Comparison of ENCODE assay signal across 8 cellular contexts in the genomic region with DNA sequence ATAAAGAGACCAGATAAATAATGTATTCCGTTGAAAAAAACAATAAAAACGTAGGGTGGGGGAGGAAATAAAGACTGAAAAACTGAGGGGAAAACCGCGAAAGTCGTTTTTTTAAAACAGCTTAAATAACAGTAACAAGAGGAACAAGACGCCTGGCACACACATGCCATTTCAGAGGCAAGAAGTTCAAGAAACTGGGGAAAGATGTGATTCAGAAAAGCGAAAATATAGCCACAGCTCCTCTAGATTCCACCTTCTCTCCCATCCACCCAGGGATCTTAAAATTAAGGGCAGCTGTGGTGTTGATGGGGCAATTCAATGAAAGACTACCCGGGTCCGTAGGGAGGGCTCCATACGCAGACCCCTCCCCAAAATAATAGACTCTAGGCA. TPM values are rescaled to one million over a fixed set of nuclear protein-coding genes. Genes with fewer than 3 reads are reported as not detected.
A peak's percentile ranks its signal among the peaks of the same experiment; 100 is the strongest.
DNase-seq lines count a peak whose midpoint lies in the region; ATAC-seq and TF ChIP-seq lines count a peak whose summit lies in the region.

No MANE protein-coding gene starts in this region.

- no peaks in the 10 kb centered on the region for H3K9me3 ChIP-seq in adipocyte (ENCODE audit: control insufficient read depth, low read length)
- no peaks in the 10 kb centered on the region for H3K9me3 ChIP-seq in left lung
- H3K9me3 ChIP-seq in tibial artery = no peaks in the 10 kb centered on the region

- H3K4me1 Mint-ChIP-seq in activated T-cell treated with anti-CD3 and anti-CD28 coated beads, Interleukin-2, amount 50 U/mL, for 24 hours (ENCODE audit: low read depth) = peaks cover 30% of the 10 kb centered on the region

- H3K36me3 Mint-ChIP-seq in activated T-cell treated with anti-CD3 and anti-CD28 coated beads, Interleukin-2, amount 50 U/mL, for 24 hours (ENCODE audit: low read depth) = peaks cover 2% of the 10 kb centered on the region

- peak overlapping the region; percentile 36 for H3K27ac Mint-ChIP-seq in activated T-cell treated with anti-CD3 and anti-CD28 coated beads, Interleukin-2, amount 50 U/mL, for 24 hours

- no peaks in the 10 kb centered on the region for H3K36me3 ChIP-seq in adipocyte (ENCODE audit: control insufficient read depth, insufficient read depth, low read length, severe bottlenecking)
- no peaks in the 10 kb centered on the region for H3K36me3 ChIP-seq in left lung
- H3K36me3 ChIP-seq in tibial artery = no peaks in the 10 kb centered on the region

- H3K27ac ChIP-seq in left lung (peak overlapping the region; percentile 0 to 85), tibial artery (peak overlapping the region; percentile 78 to 85)

- peaks cover 29% of the 10 kb centered on the region for H3K4me1 ChIP-seq in adipocyte (ENCODE audit: control insufficient read depth, insufficient read depth, low read length)
- H3K4me1 ChIP-seq in left lung = peaks cover 0 to 26% of the 10 kb centered on the region in 2 donors
- H3K4me1 ChIP-seq in tibial artery = peaks cover 0 to 31% (median 6%) of the 10 kb centered on the region in 4 donors

- TF ChIP-seq CTCF in left lung (IDR thresholded peaks at IDR 0.05) = no peak
- TF ChIP-seq CTCF in tibial artery (IDR thresholded peaks at IDR 0.05) = no peak

- peak overlapping the region; percentile 84 for H3K4me3 Mint-ChIP-seq in activated T-cell treated with anti-CD3 and anti-CD28 coated beads, Interleukin-2, amount 50 U/mL, for 24 hours

- peak overlapping the region; percentile 84 for H3K9ac ChIP-seq in adipocyte (ENCODE audit: low read length)

- H3K27me3 ChIP-seq in adipocyte (replicated peaks; ENCODE audit: control insufficient read depth, insufficient read depth, low read length) (no peaks in the 10 kb centered on the region), left lung (peaks cover 0 to 18% of the 10 kb centered on the region in 2 donors), tibial artery (no peaks in the 10 kb centered on the region)

- DNase-seq in activated T-cell treated with anti-CD3 and anti-CD28 coated beads, Interleukin-2, amount 50 U/mL, for 24 hours = no peak
- DNase-seq in activated T-cell treated with anti-CD3 and anti-CD28 coated beads, Interleukin-2, amount 50 U/mL, for 48 hours = no peak
- DNase-seq in adipocyte (ENCODE audit: low read depth) (peak; percentile 60), left lung (no peak), tibial artery (no peak), SW 1271 (lab: John Stamatoyannopoulos, UW) (no peak)

- no peak for ATAC-seq in left lung
- ATAC-seq in HG03378 (IDR thresholded peaks at IDR 0.05; ENCODE audit: unreplicated experiment) = no peak
- ATAC-seq in HG03354 (IDR thresholded peaks at IDR 0.05; ENCODE audit: poor library complexity, severe bottlenecking, unreplicated experiment) = no peak

- peaks cover under 1% of the 10 kb centered on the region for H3K9me3 Mint-ChIP-seq in activated T-cell treated with anti-CD3 and anti-CD28 coated beads, Interleukin-2, amount 50 U/mL, for 24 hours

- intact Hi-C loops in left lung (cut with DNase I) (no loop called here), tibial artery (cut with DNase I; ENCODE audit: low total_unique reads) (loop anchor here (1.0 kb wide), 1 partner anchor 39 kb away; no protein-coding TSS in a partner anchor)

- H3K4me3 ChIP-seq in adipocyte (ENCODE audit: low read length) (peak overlapping the region; percentile 87), left lung (peak overlapping the region; percentile 92 to 95), tibial artery (peak overlapping the region; percentile 74 to 96)

- peaks cover 2% of the 10 kb centered on the region for H3K27me3 Mint-ChIP-seq in activated T-cell treated with anti-CD3 and anti-CD28 coated beads, Interleukin-2, amount 50 U/mL, for 24 hours

RNA-seq across cellular contexts. Expression of a gene that starts 1.3 kb away (rescaled TPM):
- total RNA-seq in left lung = 10 to 100 TPM; 91.3 to 97.1 TPM
